ENCODE assay signal across 1 cellular context in genomic region chr15:75644376-75644775, GRCh38.
TF ChIP-seq lines count a peak whose summit lies in the region.

No MANE protein-coding gene starts in this region.

TF ChIP-seq in endothelial cell of umbilical vein, 7 proteins besides CTCF, POLR2A, EP300 and RAD21:
- TF ChIP-seq GATA2 (IDR thresholded peaks at IDR 0.05; ENCODE audit: insufficient read depth, insufficient read length, low read depth, low read length) (no peak), MYC (IDR thresholded peaks at IDR 0.05; ENCODE audit: low read depth, low read length) (no peak), FOS (IDR thresholded peaks at IDR 0.05; ENCODE audit: borderline replicate concordance, insufficient read depth, low read length) (peak; percentile 24)
